ENCODE assay signal across 1 cellular context in the genomic region with DNA sequence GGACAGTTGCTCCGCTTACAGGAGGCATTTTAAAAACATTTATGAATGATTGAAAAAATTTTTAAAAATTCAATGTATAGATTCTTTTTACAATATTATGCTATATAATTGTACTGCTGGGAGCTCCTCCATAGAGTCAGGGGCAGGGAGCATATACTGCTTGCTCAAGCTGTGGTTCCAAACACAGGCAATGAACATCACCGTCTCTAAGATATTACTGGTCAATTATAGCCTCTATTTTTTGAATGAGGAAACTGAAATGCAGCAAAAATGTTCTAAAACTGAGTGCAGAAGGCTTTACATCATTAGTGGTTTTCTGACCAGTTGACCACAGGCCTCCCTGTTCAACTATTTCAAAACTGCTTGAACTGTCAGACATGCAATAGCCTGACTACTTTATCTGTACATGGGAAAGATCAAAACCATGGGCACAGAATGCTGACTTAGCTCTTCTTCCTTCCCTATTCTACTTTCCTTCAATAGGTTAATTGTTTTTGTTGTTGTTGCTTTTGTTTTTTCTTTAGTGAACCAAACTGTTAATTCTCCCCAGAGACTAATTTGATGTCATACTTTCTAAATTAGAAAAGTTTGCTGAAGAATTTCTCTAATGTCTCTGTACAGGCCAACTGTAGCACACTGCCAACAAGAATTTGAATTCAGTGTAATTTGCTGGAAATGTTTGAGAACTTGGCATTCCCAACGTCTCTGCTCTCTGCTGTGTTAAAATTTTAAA.
TF ChIP-seq lines count a peak whose summit lies in the region.

No MANE protein-coding gene starts in this region.

TF ChIP-seq in HepG2, 621 proteins besides CTCF, POLR2A, EP300 and RAD21:
- TF ChIP-seq MAFK (conservative IDR thresholded peaks at IDR 0.05 in 1 of 2, IDR thresholded peaks at IDR 0.05 in 1 of 2; ENCODE audit: low read length in 2 of 2) (peak; percentile 73 to 86), RELA (CRISPR knock-in tag; IDR thresholded peaks at IDR 0.05) (no peak), EZH2 (conservative IDR thresholded peaks at IDR 0.05; ENCODE audit: low read depth, low read length) (no peak), MAFF (IDR thresholded peaks at IDR 0.05; ENCODE audit: low read depth, low read length) (peak; percentile 75)
TF ChIP-seq in HepG2: peak in this region for 2.
